In genomic region chr3:70352215-70352614, GRCh38 we compare ENCODE assay signal across 2 cellular contexts.
A peak's percentile ranks its signal among the peaks of the same experiment; 100 is the strongest.
TF ChIP-seq lines count a peak whose summit lies in the region.

No MANE protein-coding gene starts in this region.

TF ChIP-seq in GM23338, 12 proteins besides CTCF, POLR2A, EP300 and RAD21:
- TF ChIP-seq, protein P1, sequence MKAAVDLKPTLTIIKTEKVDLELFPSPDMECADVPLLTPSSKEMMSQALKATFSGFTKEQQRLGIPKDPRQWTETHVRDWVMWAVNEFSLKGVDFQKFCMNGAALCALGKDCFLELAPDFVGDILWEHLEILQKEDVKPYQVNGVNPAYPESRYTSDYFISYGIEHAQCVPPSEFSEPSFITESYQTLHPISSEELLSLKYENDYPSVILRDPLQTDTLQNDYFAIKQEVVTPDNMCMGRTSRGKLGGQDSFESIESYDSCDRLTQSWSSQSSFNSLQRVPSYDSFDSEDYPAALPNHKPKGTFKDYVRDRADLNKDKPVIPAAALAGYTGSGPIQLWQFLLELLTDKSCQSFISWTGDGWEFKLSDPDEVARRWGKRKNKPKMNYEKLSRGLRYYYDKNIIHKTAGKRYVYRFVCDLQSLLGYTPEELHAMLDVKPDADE (IDR thresholded peaks at IDR 0.05): no peak
- TF ChIP-seq, protein P2, sequence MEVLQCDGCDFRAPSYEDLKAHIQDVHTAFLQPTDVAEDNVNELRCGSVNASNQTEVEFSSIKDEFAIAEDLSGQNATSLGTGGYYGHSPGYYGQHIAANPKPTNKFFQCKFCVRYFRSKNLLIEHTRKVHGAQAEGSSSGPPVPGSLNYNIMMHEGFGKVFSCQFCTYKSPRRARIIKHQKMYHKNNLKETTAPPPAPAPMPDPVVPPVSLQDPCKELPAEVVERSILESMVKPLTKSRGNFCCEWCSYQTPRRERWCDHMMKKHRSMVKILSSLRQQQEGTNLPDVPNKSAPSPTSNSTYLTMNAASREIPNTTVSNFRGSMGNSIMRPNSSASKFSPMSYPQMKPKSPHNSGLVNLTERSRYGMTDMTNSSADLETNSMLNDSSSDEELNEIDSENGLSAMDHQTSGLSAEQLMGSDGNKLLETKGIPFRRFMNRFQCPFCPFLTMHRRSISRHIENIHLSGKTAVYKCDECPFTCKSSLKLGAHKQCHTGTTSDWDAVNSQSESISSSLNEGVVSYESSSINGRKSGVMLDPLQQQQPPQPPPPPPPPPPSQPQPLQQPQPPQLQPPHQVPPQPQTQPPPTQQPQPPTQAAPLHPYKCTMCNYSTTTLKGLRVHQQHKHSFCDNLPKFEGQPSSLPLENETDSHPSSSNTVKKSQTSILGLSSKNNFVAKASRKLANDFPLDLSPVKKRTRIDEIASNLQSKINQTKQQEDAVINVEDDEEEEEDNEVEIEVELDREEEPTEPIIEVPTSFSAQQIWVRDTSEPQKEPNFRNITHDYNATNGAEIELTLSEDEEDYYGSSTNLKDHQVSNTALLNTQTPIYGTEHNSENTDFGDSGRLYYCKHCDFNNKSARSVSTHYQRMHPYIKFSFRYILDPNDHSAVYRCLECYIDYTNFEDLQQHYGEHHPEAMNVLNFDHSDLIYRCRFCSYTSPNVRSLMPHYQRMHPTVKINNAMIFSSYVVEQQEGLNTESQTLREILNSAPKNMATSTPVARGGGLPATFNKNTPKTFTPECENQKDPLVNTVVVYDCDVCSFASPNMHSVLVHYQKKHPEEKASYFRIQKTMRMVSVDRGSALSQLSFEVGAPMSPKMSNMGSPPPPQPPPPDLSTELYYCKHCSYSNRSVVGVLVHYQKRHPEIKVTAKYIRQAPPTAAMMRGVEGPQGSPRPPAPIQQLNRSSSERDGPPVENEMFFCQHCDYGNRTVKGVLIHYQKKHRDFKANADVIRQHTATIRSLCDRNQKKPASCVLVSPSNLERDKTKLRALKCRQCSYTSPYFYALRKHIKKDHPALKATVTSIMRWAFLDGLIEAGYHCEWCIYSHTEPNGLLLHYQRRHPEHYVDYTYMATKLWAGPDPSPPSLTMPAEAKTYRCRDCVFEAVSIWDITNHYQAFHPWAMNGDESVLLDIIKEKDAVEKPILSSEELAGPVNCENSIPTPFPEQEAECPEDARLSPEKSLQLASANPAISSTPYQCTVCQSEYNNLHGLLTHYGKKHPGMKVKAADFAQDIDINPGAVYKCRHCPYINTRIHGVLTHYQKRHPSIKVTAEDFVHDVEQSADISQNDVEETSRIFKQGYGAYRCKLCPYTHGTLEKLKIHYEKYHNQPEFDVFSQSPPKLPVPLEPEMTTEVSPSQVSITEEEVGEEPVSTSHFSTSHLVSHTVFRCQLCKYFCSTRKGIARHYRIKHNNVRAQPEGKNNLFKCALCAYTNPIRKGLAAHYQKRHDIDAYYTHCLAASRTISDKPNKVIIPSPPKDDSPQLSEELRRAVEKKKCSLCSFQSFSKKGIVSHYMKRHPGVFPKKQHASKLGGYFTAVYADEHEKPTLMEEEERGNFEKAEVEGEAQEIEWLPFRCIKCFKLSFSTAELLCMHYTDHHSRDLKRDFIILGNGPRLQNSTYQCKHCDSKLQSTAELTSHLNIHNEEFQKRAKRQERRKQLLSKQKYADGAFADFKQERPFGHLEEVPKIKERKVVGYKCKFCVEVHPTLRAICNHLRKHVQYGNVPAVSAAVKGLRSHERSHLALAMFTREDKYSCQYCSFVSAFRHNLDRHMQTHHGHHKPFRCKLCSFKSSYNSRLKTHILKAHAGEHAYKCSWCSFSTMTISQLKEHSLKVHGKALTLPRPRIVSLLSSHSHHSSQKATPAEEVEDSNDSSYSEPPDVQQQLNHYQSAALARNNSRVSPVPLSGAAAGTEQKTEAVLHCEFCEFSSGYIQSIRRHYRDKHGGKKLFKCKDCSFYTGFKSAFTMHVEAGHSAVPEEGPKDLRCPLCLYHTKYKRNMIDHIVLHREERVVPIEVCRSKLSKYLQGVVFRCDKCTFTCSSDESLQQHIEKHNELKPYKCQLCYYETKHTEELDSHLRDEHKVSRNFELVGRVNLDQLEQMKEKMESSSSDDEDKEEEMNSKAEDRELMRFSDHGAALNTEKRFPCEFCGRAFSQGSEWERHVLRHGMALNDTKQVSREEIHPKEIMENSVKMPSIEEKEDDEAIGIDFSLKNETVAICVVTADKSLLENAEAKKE (CRISPR knock-in tag; IDR thresholded peaks at IDR 0.05): no peak
- TF ChIP-seq CREB1 (CRISPR knock-in tag; IDR thresholded peaks at IDR 0.05; ENCODE audit: low read depth): no peak
- TF ChIP-seq NANOG (IDR thresholded peaks at IDR 0.05; ENCODE audit: borderline replicate concordance): no peak
- no peak for TF ChIP-seq ZNF331 (CRISPR knock-in tag; IDR thresholded peaks at IDR 0.05; ENCODE audit: low read depth)
- TF ChIP-seq ZNF114 (CRISPR knock-in tag; IDR thresholded peaks at IDR 0.05): no peak
- no peak for TF ChIP-seq REST (IDR thresholded peaks at IDR 0.05; ENCODE audit: unreplicated experiment)
- TF ChIP-seq STAT1 (IDR thresholded peaks at IDR 0.05; ENCODE audit: unreplicated experiment): no peak
- no peak for TF ChIP-seq JUNB (IDR thresholded peaks at IDR 0.05; ENCODE audit: unreplicated experiment)
- TF ChIP-seq EZH2phosphoT487 (IDR thresholded peaks at IDR 0.05; ENCODE audit: unreplicated experiment): no peak
- TF ChIP-seq POLR2AphosphoS5 (IDR thresholded peaks at IDR 0.05; ENCODE audit: low read depth): no peak
- TF ChIP-seq EZH2 (IDR thresholded peaks at IDR 0.05; ENCODE audit: low read depth, unreplicated experiment): no peak

TF ChIP-seq in H1, 55 proteins besides CTCF, POLR2A, EP300 and RAD21:
- no peak for TF ChIP-seq SRF (IDR thresholded peaks at IDR 0.05; ENCODE audit: low read depth, low read length)
- no peak for TF ChIP-seq HDAC2 (IDR thresholded peaks at IDR 0.05; ENCODE audit: borderline replicate concordance in 1 of 2, low read depth in 2 of 2, low read length in 2 of 2)
- TF ChIP-seq ATF2 (IDR thresholded peaks at IDR 0.05; ENCODE audit: low read length): no peak
- TF ChIP-seq SIN3A (conservative IDR thresholded peaks at IDR 0.05 in 1 of 2, IDR thresholded peaks at IDR 0.05 in 1 of 2; ENCODE audit: low read depth in 1 of 2, low read length in 2 of 2): no peak
- TF ChIP-seq BACH1 (IDR thresholded peaks at IDR 0.05; ENCODE audit: low read length): peak; percentile 28; the same call in 1 of the 2 replicates
- TF ChIP-seq YY1 (IDR thresholded peaks at IDR 0.05; ENCODE audit: low read depth, low read length): no peak
- TF ChIP-seq MAX (IDR thresholded peaks at IDR 0.05): no peak
- 0 out of 2 replicates have a peak, but pooled peaks have one; percentile 17 for TF ChIP-seq MAFK (IDR thresholded peaks at IDR 0.05; ENCODE audit: low read depth, low read length)
- TF ChIP-seq SUZ12 (IDR thresholded peaks at IDR 0.05; ENCODE audit: low read length): no peak
- TF ChIP-seq GABPA (IDR thresholded peaks at IDR 0.05; ENCODE audit: borderline replicate concordance, insufficient read depth, low read length): no peak
- TF ChIP-seq USF2 (IDR thresholded peaks at IDR 0.05; ENCODE audit: low read length): no peak
- TF ChIP-seq KDM1A (IDR thresholded peaks at IDR 0.05; ENCODE audit: borderline replicate concordance, low read length): no peak
- TF ChIP-seq POU5F1 (IDR thresholded peaks at IDR 0.05; ENCODE audit: low read depth, low read length): no peak
- no peak for TF ChIP-seq CBX5 (IDR thresholded peaks at IDR 0.05; ENCODE audit: low read depth, low read length)
